1 cellular context compared by ENCODE assay signal in the genomic region with DNA sequence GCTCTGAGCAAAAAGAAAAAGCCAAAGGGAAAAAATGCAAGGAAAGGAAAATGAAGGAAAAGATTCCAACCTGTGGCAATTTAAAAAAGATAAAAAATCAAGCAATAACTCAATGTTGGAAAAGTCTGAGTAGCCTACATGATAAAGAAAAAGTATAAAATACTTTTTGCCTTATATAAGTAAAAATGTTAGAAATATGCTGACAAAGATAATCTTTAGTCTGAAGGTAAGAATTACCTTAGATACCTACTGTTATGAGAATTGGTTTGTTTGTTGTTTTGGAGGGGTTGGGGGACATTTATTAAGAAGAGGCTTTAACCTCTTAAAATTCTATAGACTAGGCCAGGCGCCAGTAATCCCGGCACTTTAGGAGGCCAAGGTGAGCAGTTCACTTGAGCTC.
TF ChIP-seq lines count a peak whose summit lies in the region.

No MANE protein-coding gene starts in this region.

TF ChIP-seq in A549, 52 proteins besides CTCF, POLR2A, EP300 and RAD21:
- TF ChIP-seq NR3C1 (IDR thresholded peaks at IDR 0.05) (no peak), RFX5 (IDR thresholded peaks at IDR 0.05) (no peak), RNF2 (IDR thresholded peaks at IDR 0.05; ENCODE audit: borderline replicate concordance, low read depth) (no peak), MAFK (IDR thresholded peaks at IDR 0.05; ENCODE audit: partially characterized antibody) (peak; percentile 38), ZFP36 (IDR thresholded peaks at IDR 0.05; ENCODE audit: borderline replicate concordance, partially characterized antibody) (no peak), RARB (CRISPR knock-in tag; IDR thresholded peaks at IDR 0.05) (no peak), CBX8 (IDR thresholded peaks at IDR 0.05) (no peak)
TF ChIP-seq in A549: peak in this region for 1.
